ENCODE assay signal across 8 cellular contexts in genomic region chr1:43858324-43858723, GRCh38.
DNase-seq lines count a peak whose midpoint lies in the region; ATAC-seq, FAIRE-seq and TF ChIP-seq lines count a peak whose summit lies in the region.

No MANE protein-coding gene starts in this region.

- no peaks in the 10 kb centered on the region for H3K4me1 Mint-ChIP-seq in activated CD4-positive, alpha-beta memory T cell treated with anti-CD3 and anti-CD28 coated beads for 36 hours (ENCODE audit: low read depth)

- TF ChIP-seq POLR2A in H54 (IDR thresholded peaks at IDR 0.05; ENCODE audit: low read depth, low read length) (no peak), GM18505 (IDR thresholded peaks at IDR 0.05; ENCODE audit: borderline replicate concordance, extremely low read depth, insufficient read depth, insufficient read length) (no peak)

- intact Hi-C loops in psoas muscle (cut with DNase I) = no loop called here
- intact Hi-C loops in activated CD4-positive, alpha-beta memory T cell treated with anti-CD3 and anti-CD28 coated beads for 36 hours (cut with micrococcal nuclease) = no loop called here

- H3K9me3 Mint-ChIP-seq in activated CD4-positive, alpha-beta memory T cell treated with anti-CD3 and anti-CD28 coated beads for 36 hours = no peaks in the 10 kb centered on the region

- 4 to 37% (median 18%) methylated on average over 2 of the region's 2 CpGs for WGBS in psoas muscle, 3 donors

- H3K27ac ChIP-seq in psoas muscle = peak overlapping the region; percentile 78

- CTCF ChIA-PET in activated CD4-positive, alpha-beta memory T cell treated with anti-CD3 and anti-CD28 coated beads for 36 hours (lab: Charles Lee) = no interaction called here

- peak; percentile 91 to 95 (median 92) for ATAC-seq in psoas muscle
- no peak for ATAC-seq in GM18873 (IDR thresholded peaks at IDR 0.05; ENCODE audit: low FRiP score, unreplicated experiment)
- ATAC-seq in GM18505 (IDR thresholded peaks at IDR 0.05; ENCODE audit: unreplicated experiment) = no peak
- ATAC-seq in stimulated activated naive CD8-positive, alpha-beta T cell treated with anti-CD3 and anti-CD28 coated beads, Interleukin-15, Interleukin-2, amounts not matched to agents 100 U/mL and 50 U/mL, for 24 hours = no peak

- TF ChIP-seq CTCF in fibroblast of the aortic adventitia (IDR thresholded peaks at IDR 0.05; ENCODE audit: insufficient read depth, low read length) = no peak
- TF ChIP-seq CTCF in psoas muscle (IDR thresholded peaks at IDR 0.05) = no peak

- FAIRE-seq in H54 (lab: Jason Lieb, UNC) = peak; percentile 90

- peaks cover 34% of the 10 kb centered on the region for H3K4me1 ChIP-seq in psoas muscle

- H3K36me3 Mint-ChIP-seq in activated CD4-positive, alpha-beta memory T cell treated with anti-CD3 and anti-CD28 coated beads for 36 hours = peaks cover 8% of the 10 kb centered on the region

- no peaks in the 10 kb centered on the region for H3K27me3 Mint-ChIP-seq in activated CD4-positive, alpha-beta memory T cell treated with anti-CD3 and anti-CD28 coated beads for 36 hours

- H3K27ac Mint-ChIP-seq in activated CD4-positive, alpha-beta memory T cell treated with anti-CD3 and anti-CD28 coated beads for 36 hours = no peak overlapping the region

- H3K4me3 Mint-ChIP-seq in activated CD4-positive, alpha-beta memory T cell treated with anti-CD3 and anti-CD28 coated beads for 36 hours = no peak overlapping the region

- DNase-seq in H54 (ENCODE audit: insufficient read length, low spot score) (peak; percentile 84), RPMI8226 (peak; percentile 67), fibroblast of the aortic adventitia (ENCODE audit: low read depth) (peak; percentile 99), psoas muscle (peak; percentile 68 to 86)
- DNase-seq in activated CD4-positive, alpha-beta memory T cell treated with anti-CD3 and anti-CD28 coated beads for 36 hours = no peak
- no peak for DNase-seq in stimulated activated naive CD8-positive, alpha-beta T cell treated with anti-CD3 and anti-CD28 coated beads, Interleukin-15, Interleukin-2, amounts not matched to agents 100 U/mL and 50 U/mL, for 24 hours

- no peaks in the 10 kb centered on the region for H3K9me3 ChIP-seq in psoas muscle

- POLR2A ChIA-PET in activated CD4-positive, alpha-beta memory T cell treated with anti-CD3 and anti-CD28 coated beads for 36 hours (lab: Charles Lee) = no interaction called here

- no peak overlapping the region for H3K4me3 ChIP-seq in fibroblast of the aortic adventitia (ENCODE audit: low read depth, low read length)
- H3K4me3 ChIP-seq in psoas muscle = no peak overlapping the region

- no peaks in the 10 kb centered on the region for H3K27me3 ChIP-seq in psoas muscle (ENCODE audit: insufficient read depth in 3 of 3, low read length in 2 of 3)

- H3K36me3 ChIP-seq in psoas muscle (ENCODE audit: insufficient read depth in 1 of 2, low read depth in 1 of 2) = no peaks in the 10 kb centered on the region

Comparison
In these comparisons a context has a peak if more than half of its experiments do, and no peak if none do; other contexts are left out.
1. DNase-seq: peak in H54 (single experiment), RPMI8226 (single experiment), fibroblast of the aortic adventitia (single experiment) and psoas muscle (2 of 2); none in activated CD4-positive, alpha-beta memory T cell treated with anti-CD3 and anti-CD28 coated beads for 36 hours (single experiment) and stimulated activated naive CD8-positive, alpha-beta T cell treated with anti-CD3 and anti-CD28 coated beads, Interleukin-15, Interleukin-2, amounts not matched to agents 100 U/mL and 50 U/mL, for 24 hours (single experiment).
2. ATAC-seq: peak in psoas muscle (4 of 4); none in GM18873 (single experiment), GM18505 (single experiment) and stimulated activated naive CD8-positive, alpha-beta T cell treated with anti-CD3 and anti-CD28 coated beads, Interleukin-15, Interleukin-2, amounts not matched to agents 100 U/mL and 50 U/mL, for 24 hours (single experiment).